ENCODE assay signal across 8 cellular contexts in the genomic region with DNA sequence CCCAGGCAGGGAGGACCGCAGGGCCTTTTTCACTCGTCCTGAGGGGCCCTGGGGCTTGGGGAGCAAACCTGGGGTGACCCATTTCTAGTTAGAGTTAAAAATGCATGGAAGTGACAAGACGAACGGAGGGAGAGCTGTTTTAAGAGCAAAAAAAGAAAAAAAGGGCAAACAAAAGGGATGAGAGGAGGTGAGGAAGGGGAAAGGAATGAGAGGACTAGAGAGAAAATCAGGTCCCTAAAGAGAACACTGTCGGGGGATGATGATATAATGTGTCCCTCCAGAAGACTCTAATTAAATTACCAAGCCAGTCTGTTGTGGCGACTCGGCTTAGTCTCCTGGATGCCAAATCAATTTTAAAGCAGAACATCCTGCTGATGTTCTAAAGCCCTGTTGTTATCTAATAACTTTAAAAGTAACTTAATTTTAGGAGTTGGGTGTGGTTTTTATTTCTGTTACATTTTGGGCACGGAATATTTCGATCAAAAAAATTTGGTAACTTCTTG.
DNase-seq lines count a peak whose midpoint lies in the region; TF ChIP-seq lines count a peak whose summit lies in the region.

No MANE protein-coding gene starts in this region.

- peaks cover 1% of the 10 kb centered on the region for H3K36me3 Mint-ChIP-seq in T-helper 1 cell treated with Interleukin-12 subunit alpha and Interleukin-12 subunit beta and Interleukin-4 antibody, amounts not matched to agents 30 μg/mL and 1 μg/mL, for 36 hours (ENCODE audit: low read depth)

- TF ChIP-seq CTCF in WERI-Rb-1 (IDR thresholded peaks at IDR 0.05; ENCODE audit: low read depth, low read length) = no peak

- H3K4me3 ChIP-seq in WERI-Rb-1 (ENCODE audit: low read depth, low read length) (peak overlapping the region; percentile 92), iPS-11a (ENCODE audit: low read depth, low read length) (peak overlapping the region; percentile 70), stomach smooth muscle (ENCODE audit: low read length in 2 of 2) (peak overlapping the region; percentile 74 to 93)

- H3K9me3 ChIP-seq in WERI-Rb-1 (ENCODE audit: severe bottlenecking) = no peaks in the 10 kb centered on the region
- H3K9me3 ChIP-seq in stomach smooth muscle (ENCODE audit: control insufficient read depth in 2 of 2, low read length in 2 of 2) = no peaks in the 10 kb centered on the region

- DNase-seq in T-helper 1 cell (no peak), WERI-Rb-1 (no peak), NCI-H2107 treated with DMSO at 0.1 percent for 48 hours (lab: John Stamatoyannopoulos, UW; ENCODE audit: unreplicated experiment) (no peak), NOMO-1 treated with dmso at 0.1 percent for 144 hours (lab: John Stamatoyannopoulos, UW; ENCODE audit: unreplicated experiment) (no peak), dedifferentiated amniotic fluid mesenchymal stem cell (ENCODE audit: extremely low spot score) (no peak)

- no peaks in the 10 kb centered on the region for H3K9me3 Mint-ChIP-seq in T-helper 1 cell treated with Interleukin-12 subunit alpha and Interleukin-12 subunit beta and Interleukin-4 antibody, amounts not matched to agents 30 μg/mL and 1 μg/mL, for 36 hours

- H3K4me1 Mint-ChIP-seq in T-helper 1 cell treated with Interleukin-12 subunit alpha and Interleukin-12 subunit beta and Interleukin-4 antibody, amounts not matched to agents 30 μg/mL and 1 μg/mL, for 36 hours (ENCODE audit: low read depth) = peaks cover 29% of the 10 kb centered on the region

- H3K4me1 ChIP-seq in stomach smooth muscle (ENCODE audit: control insufficient read depth, insufficient read depth, low read length) = peaks cover 13% of the 10 kb centered on the region

- H3K36me3 ChIP-seq in WERI-Rb-1 (no peaks in the 10 kb centered on the region), stomach smooth muscle (ENCODE audit: control insufficient read depth in 2 of 2, insufficient read depth in 2 of 2, low read length in 2 of 2) (no peaks in the 10 kb centered on the region)

- peak overlapping the region; percentile 88 for H3K4me3 Mint-ChIP-seq in T-helper 1 cell treated with Interleukin-12 subunit alpha and Interleukin-12 subunit beta and Interleukin-4 antibody, amounts not matched to agents 30 μg/mL and 1 μg/mL, for 36 hours

- H3K27me3 ChIP-seq in WERI-Rb-1 (ENCODE audit: insufficient read depth, low read depth, severe bottlenecking) (no peaks in the 10 kb centered on the region), stomach smooth muscle (ENCODE audit: control insufficient read depth in 1 of 2, insufficient read depth in 2 of 2, low read length in 2 of 2) (no peaks in the 10 kb centered on the region)

- peak overlapping the region; percentile 90 for H3K27ac ChIP-seq in WERI-Rb-1
- H3K27ac ChIP-seq in stomach smooth muscle (ENCODE audit: low read length) = peak overlapping the region; percentile 84

- peak overlapping the region; percentile 26 for H3K27ac Mint-ChIP-seq in T-helper 1 cell treated with Interleukin-12 subunit alpha and Interleukin-12 subunit beta and Interleukin-4 antibody, amounts not matched to agents 30 μg/mL and 1 μg/mL, for 36 hours

- no peaks in the 10 kb centered on the region for H3K27me3 Mint-ChIP-seq in T-helper 1 cell treated with Interleukin-12 subunit alpha and Interleukin-12 subunit beta and Interleukin-4 antibody, amounts not matched to agents 30 μg/mL and 1 μg/mL, for 36 hours (ENCODE audit: low read depth)

- H3K9ac ChIP-seq in stomach smooth muscle (ENCODE audit: low read length in 2 of 2) = peak overlapping the region; percentile 89 to 99
